ENCODE assay signal across 8 cellular contexts in genomic region chr17:27295945-27296344, GRCh38. TPM values are rescaled to one million over a fixed set of nuclear protein-coding genes. Genes with fewer than 3 reads are reported as not detected.
DNase-seq lines count a peak whose midpoint lies in the region; ATAC-seq and TF ChIP-seq lines count a peak whose summit lies in the region.

No MANE protein-coding gene starts in this region.

- no peaks in the 10 kb centered on the region for H3F3A ChIP-seq in neural cell (ENCODE audit: insufficient read depth, low read length, poor library complexity, severe bottlenecking)

- peaks cover 10 to 49% (median 17%) of the 10 kb centered on the region in 11 experiments; a peak in 16 of 22 replicates for H3K36me3 ChIP-seq in BLaER1 treated with 17β-estradiol and CSF1 and Interleukin-3, amounts not matched to agents 10 nM and 100 nM
- no peaks in the 10 kb centered on the region for H3K36me3 ChIP-seq in neural cell (ENCODE audit: insufficient read depth, low read length)

- H3K27me3 ChIP-seq in BLaER1 treated with 17β-estradiol and CSF1 and Interleukin-3, amounts not matched to agents 10 nM and 100 nM, result no peaks in the 10 kb centered on the region
- no peaks in the 10 kb centered on the region for H3K27me3 ChIP-seq in neural cell (ENCODE audit: insufficient read depth, low read depth, low read length)

- peak overlapping the region; percentile 72 to 94 (median 88) for H3K4me3 ChIP-seq in BLaER1 treated with 17β-estradiol and CSF1 and Interleukin-3, amounts not matched to agents 10 nM and 100 nM
- H3K4me3 ChIP-seq in NB4 (ENCODE audit: low read depth, low read length) (peak overlapping the region; percentile 94), neural cell (ENCODE audit: low read length) (peak overlapping the region; percentile 89)

- peak overlapping the region; percentile 78 to 99 (median 90) for H3K4me2 ChIP-seq in BLaER1 treated with 17β-estradiol and CSF1 and Interleukin-3, amounts not matched to agents 10 nM and 100 nM
- H3K4me2 ChIP-seq in neural cell (ENCODE audit: low read length), result peak overlapping the region; percentile 75

- peaks cover 60% of the 10 kb centered on the region for H3K79me2 ChIP-seq in neural cell (replicated peaks; ENCODE audit: insufficient read depth, low read length)

- peak overlapping the region; percentile 89 to 99 (median 98) for H3K9ac ChIP-seq in BLaER1 treated with 17β-estradiol and CSF1 and Interleukin-3, amounts not matched to agents 10 nM and 100 nM
- peak overlapping the region; percentile 10 for H3K9ac ChIP-seq in neural cell (ENCODE audit: low read length)

- H3K27ac ChIP-seq in BLaER1 treated with 17β-estradiol and CSF1 and Interleukin-3, amounts not matched to agents 10 nM and 100 nM, result peak overlapping the region; percentile 92 to 99 (median 98); a peak in 21 of 22 replicates
- no peak overlapping the region for H3K27ac ChIP-seq in neural cell (ENCODE audit: low read length)

- H3K9me2 ChIP-seq in neural cell (ENCODE audit: insufficient read depth, low read length), result no peaks in the 10 kb centered on the region

- H4K20me1 ChIP-seq in BLaER1 treated with 17β-estradiol and CSF1 and Interleukin-3, amounts not matched to agents 10 nM and 100 nM, result peaks cover 57 to 67% (median 61%) of the 10 kb centered on the region in 11 experiments
- H4K20me1 ChIP-seq in neural cell (ENCODE audit: insufficient read depth), result no peaks in the 10 kb centered on the region

- no peak for TF ChIP-seq EP300 in neural cell (conservative IDR thresholded peaks at IDR 0.05; ENCODE audit: poor library complexity, severe bottlenecking)

- H3K9me3 ChIP-seq in BLaER1 treated with 17β-estradiol and CSF1 and Interleukin-3, amounts not matched to agents 10 nM and 100 nM (replicated peaks in 1 of 11), result no peaks in the 10 kb centered on the region
- H3K9me3 ChIP-seq in neural cell (ENCODE audit: low read length), result no peaks in the 10 kb centered on the region

- no peak for TF ChIP-seq RAD21 in neural cell (conservative IDR thresholded peaks at IDR 0.05)

- DNase-seq in NB4 (ENCODE audit: low read depth), result no peak
- DNase-seq in dermis blood vessel endothelial cell, result peak; percentile 45
- no peak for DNase-seq in hepatic stellate cell (ENCODE audit: low spot score)
- no peak for DNase-seq in NCI-H1930 (lab: John Stamatoyannopoulos, UW)

- no peak overlapping the region for H2AFZ ChIP-seq in neural cell (ENCODE audit: low read depth, low read length)

- no peak for TF ChIP-seq POLR2A in NB4 (IDR thresholded peaks at IDR 0.05; ENCODE audit: extremely low read depth, insufficient read length)

- TF ChIP-seq CTCF in NB4 (IDR thresholded peaks at IDR 0.05; ENCODE audit: low read depth, low read length), result no peak
- no peak for TF ChIP-seq CTCF in neural cell (IDR thresholded peaks at IDR 0.05; ENCODE audit: poor library complexity, severe bottlenecking)

- ATAC-seq in GM21360 (IDR thresholded peaks at IDR 0.05; ENCODE audit: unreplicated experiment), result no peak
- ATAC-seq in GM19395 (IDR thresholded peaks at IDR 0.05; ENCODE audit: unreplicated experiment), result no peak

- peaks cover 37 to 57% (median 45%) of the 10 kb centered on the region in 10 experiments for H3K4me1 ChIP-seq in BLaER1 treated with 17β-estradiol and CSF1 and Interleukin-3, amounts not matched to agents 10 nM and 100 nM

TF ChIP-seq in neural cell, 6 proteins besides CTCF, POLR2A, EP300 and RAD21:
- TF ChIP-seq POLR2AphosphoS5 (IDR thresholded peaks at IDR 0.05) (no peak), SMC3 (conservative IDR thresholded peaks at IDR 0.05; ENCODE audit: poor library complexity) (no peak), MXI1 (conservative IDR thresholded peaks at IDR 0.05; ENCODE audit: poor library complexity, severe bottlenecking) (no peak), REST (IDR thresholded peaks at IDR 0.05; ENCODE audit: borderline replicate concordance) (no peak), EZH2 (IDR thresholded peaks at IDR 0.05; ENCODE audit: borderline replicate concordance, insufficient read depth, low read length, poor library complexity, severe bottlenecking) (no peak), TAF1 (IDR thresholded peaks at IDR 0.05; ENCODE audit: low read depth) (no peak)

RNA-seq across cellular contexts. Expression of gene WSB1, which starts 2.0 kb away (rescaled TPM):
- total RNA-seq in dermis blood vessel endothelial cell, result 783 and 844 TPM in 2 replicates
- 1,828 and 1,855 TPM in 2 replicates for polyA plus RNA-seq in neural cell
- 502 and 541 TPM in 2 replicates for polyA minus RNA-seq in neural cell
